Comparison of ENCODE assay signal across 1 cellular context in the genomic region with DNA sequence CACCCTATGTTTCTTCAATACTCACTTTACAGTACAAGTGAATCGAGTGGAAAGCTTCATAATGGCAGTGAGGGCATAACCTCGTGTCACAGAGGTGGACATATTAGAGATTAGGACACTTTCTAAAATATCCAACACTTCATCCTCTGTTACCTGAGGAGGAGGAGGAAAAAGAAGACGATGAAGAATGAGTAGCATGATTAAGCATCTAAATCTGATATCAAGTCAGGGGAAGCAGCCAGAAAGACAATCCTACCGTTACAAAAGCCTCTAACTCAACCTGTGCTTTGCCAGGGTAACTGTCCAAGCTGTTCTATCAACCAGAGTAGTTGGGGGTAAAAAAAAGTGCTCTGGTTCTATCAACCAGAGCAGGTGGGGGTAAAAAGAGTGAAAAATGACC.
TF ChIP-seq lines count a peak whose summit lies in the region.

No MANE protein-coding gene starts in this region.

TF ChIP-seq in GM23338, 12 proteins besides CTCF, POLR2A, EP300 and RAD21:
- TF ChIP-seq POLR2AphosphoS5 (IDR thresholded peaks at IDR 0.05; ENCODE audit: low read depth) (no peak), EZH2phosphoT487 (IDR thresholded peaks at IDR 0.05; ENCODE audit: unreplicated experiment) (no peak), ZNF114 (CRISPR knock-in tag; IDR thresholded peaks at IDR 0.05) (no peak), STAT1 (IDR thresholded peaks at IDR 0.05; ENCODE audit: unreplicated experiment) (no peak), ZNF331 (CRISPR knock-in tag; IDR thresholded peaks at IDR 0.05; ENCODE audit: low read depth) (no peak), CREB1 (CRISPR knock-in tag; IDR thresholded peaks at IDR 0.05; ENCODE audit: low read depth) (no peak), EZH2 (IDR thresholded peaks at IDR 0.05; ENCODE audit: low read depth, unreplicated experiment) (no peak), NANOG (IDR thresholded peaks at IDR 0.05; ENCODE audit: borderline replicate concordance) (no peak), JUNB (IDR thresholded peaks at IDR 0.05; ENCODE audit: unreplicated experiment) (no peak)
- TF ChIP-seq, protein P1, sequence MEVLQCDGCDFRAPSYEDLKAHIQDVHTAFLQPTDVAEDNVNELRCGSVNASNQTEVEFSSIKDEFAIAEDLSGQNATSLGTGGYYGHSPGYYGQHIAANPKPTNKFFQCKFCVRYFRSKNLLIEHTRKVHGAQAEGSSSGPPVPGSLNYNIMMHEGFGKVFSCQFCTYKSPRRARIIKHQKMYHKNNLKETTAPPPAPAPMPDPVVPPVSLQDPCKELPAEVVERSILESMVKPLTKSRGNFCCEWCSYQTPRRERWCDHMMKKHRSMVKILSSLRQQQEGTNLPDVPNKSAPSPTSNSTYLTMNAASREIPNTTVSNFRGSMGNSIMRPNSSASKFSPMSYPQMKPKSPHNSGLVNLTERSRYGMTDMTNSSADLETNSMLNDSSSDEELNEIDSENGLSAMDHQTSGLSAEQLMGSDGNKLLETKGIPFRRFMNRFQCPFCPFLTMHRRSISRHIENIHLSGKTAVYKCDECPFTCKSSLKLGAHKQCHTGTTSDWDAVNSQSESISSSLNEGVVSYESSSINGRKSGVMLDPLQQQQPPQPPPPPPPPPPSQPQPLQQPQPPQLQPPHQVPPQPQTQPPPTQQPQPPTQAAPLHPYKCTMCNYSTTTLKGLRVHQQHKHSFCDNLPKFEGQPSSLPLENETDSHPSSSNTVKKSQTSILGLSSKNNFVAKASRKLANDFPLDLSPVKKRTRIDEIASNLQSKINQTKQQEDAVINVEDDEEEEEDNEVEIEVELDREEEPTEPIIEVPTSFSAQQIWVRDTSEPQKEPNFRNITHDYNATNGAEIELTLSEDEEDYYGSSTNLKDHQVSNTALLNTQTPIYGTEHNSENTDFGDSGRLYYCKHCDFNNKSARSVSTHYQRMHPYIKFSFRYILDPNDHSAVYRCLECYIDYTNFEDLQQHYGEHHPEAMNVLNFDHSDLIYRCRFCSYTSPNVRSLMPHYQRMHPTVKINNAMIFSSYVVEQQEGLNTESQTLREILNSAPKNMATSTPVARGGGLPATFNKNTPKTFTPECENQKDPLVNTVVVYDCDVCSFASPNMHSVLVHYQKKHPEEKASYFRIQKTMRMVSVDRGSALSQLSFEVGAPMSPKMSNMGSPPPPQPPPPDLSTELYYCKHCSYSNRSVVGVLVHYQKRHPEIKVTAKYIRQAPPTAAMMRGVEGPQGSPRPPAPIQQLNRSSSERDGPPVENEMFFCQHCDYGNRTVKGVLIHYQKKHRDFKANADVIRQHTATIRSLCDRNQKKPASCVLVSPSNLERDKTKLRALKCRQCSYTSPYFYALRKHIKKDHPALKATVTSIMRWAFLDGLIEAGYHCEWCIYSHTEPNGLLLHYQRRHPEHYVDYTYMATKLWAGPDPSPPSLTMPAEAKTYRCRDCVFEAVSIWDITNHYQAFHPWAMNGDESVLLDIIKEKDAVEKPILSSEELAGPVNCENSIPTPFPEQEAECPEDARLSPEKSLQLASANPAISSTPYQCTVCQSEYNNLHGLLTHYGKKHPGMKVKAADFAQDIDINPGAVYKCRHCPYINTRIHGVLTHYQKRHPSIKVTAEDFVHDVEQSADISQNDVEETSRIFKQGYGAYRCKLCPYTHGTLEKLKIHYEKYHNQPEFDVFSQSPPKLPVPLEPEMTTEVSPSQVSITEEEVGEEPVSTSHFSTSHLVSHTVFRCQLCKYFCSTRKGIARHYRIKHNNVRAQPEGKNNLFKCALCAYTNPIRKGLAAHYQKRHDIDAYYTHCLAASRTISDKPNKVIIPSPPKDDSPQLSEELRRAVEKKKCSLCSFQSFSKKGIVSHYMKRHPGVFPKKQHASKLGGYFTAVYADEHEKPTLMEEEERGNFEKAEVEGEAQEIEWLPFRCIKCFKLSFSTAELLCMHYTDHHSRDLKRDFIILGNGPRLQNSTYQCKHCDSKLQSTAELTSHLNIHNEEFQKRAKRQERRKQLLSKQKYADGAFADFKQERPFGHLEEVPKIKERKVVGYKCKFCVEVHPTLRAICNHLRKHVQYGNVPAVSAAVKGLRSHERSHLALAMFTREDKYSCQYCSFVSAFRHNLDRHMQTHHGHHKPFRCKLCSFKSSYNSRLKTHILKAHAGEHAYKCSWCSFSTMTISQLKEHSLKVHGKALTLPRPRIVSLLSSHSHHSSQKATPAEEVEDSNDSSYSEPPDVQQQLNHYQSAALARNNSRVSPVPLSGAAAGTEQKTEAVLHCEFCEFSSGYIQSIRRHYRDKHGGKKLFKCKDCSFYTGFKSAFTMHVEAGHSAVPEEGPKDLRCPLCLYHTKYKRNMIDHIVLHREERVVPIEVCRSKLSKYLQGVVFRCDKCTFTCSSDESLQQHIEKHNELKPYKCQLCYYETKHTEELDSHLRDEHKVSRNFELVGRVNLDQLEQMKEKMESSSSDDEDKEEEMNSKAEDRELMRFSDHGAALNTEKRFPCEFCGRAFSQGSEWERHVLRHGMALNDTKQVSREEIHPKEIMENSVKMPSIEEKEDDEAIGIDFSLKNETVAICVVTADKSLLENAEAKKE (CRISPR knock-in tag; IDR thresholded peaks at IDR 0.05): no peak
- TF ChIP-seq, protein P2, sequence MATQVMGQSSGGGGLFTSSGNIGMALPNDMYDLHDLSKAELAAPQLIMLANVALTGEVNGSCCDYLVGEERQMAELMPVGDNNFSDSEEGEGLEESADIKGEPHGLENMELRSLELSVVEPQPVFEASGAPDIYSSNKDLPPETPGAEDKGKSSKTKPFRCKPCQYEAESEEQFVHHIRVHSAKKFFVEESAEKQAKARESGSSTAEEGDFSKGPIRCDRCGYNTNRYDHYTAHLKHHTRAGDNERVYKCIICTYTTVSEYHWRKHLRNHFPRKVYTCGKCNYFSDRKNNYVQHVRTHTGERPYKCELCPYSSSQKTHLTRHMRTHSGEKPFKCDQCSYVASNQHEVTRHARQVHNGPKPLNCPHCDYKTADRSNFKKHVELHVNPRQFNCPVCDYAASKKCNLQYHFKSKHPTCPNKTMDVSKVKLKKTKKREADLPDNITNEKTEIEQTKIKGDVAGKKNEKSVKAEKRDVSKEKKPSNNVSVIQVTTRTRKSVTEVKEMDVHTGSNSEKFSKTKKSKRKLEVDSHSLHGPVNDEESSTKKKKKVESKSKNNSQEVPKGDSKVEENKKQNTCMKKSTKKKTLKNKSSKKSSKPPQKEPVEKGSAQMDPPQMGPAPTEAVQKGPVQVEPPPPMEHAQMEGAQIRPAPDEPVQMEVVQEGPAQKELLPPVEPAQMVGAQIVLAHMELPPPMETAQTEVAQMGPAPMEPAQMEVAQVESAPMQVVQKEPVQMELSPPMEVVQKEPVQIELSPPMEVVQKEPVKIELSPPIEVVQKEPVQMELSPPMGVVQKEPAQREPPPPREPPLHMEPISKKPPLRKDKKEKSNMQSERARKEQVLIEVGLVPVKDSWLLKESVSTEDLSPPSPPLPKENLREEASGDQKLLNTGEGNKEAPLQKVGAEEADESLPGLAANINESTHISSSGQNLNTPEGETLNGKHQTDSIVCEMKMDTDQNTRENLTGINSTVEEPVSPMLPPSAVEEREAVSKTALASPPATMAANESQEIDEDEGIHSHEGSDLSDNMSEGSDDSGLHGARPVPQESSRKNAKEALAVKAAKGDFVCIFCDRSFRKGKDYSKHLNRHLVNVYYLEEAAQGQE (IDR thresholded peaks at IDR 0.05; ENCODE audit: unreplicated experiment): no peak
- TF ChIP-seq, protein P3, sequence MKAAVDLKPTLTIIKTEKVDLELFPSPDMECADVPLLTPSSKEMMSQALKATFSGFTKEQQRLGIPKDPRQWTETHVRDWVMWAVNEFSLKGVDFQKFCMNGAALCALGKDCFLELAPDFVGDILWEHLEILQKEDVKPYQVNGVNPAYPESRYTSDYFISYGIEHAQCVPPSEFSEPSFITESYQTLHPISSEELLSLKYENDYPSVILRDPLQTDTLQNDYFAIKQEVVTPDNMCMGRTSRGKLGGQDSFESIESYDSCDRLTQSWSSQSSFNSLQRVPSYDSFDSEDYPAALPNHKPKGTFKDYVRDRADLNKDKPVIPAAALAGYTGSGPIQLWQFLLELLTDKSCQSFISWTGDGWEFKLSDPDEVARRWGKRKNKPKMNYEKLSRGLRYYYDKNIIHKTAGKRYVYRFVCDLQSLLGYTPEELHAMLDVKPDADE (IDR thresholded peaks at IDR 0.05): no peak
